In genomic region chr6:21383499-21384085, GRCh38 we compare ENCODE assay signal across 1 cellular context.
TF ChIP-seq lines count a peak whose summit lies in the region.

No MANE protein-coding gene starts in this region.

TF ChIP-seq in SK-N-SH, 30 proteins besides CTCF, POLR2A, EP300 and RAD21 (continued from another document):
- TF ChIP-seq, protein P1, sequence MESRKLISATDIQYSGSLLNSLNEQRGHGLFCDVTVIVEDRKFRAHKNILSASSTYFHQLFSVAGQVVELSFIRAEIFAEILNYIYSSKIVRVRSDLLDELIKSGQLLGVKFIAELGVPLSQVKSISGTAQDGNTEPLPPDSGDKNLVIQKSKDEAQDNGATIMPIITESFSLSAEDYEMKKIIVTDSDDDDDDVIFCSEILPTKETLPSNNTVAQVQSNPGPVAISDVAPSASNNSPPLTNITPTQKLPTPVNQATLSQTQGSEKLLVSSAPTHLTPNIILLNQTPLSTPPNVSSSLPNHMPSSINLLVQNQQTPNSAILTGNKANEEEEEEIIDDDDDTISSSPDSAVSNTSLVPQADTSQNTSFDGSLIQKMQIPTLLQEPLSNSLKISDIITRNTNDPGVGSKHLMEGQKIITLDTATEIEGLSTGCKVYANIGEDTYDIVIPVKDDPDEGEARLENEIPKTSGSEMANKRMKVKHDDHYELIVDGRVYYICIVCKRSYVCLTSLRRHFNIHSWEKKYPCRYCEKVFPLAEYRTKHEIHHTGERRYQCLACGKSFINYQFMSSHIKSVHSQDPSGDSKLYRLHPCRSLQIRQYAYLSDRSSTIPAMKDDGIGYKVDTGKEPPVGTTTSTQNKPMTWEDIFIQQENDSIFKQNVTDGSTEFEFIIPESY (IDR thresholded peaks at IDR 0.05; ENCODE audit: borderline replicate concordance, low read depth): no peak
- TF ChIP-seq, protein P2, sequence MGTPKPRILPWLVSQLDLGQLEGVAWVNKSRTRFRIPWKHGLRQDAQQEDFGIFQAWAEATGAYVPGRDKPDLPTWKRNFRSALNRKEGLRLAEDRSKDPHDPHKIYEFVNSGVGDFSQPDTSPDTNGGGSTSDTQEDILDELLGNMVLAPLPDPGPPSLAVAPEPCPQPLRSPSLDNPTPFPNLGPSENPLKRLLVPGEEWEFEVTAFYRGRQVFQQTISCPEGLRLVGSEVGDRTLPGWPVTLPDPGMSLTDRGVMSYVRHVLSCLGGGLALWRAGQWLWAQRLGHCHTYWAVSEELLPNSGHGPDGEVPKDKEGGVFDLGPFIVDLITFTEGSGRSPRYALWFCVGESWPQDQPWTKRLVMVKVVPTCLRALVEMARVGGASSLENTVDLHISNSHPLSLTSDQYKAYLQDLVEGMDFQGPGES (IDR thresholded peaks at IDR 0.05; ENCODE audit: low read depth, low read length): no peak
- TF ChIP-seq JUND (IDR thresholded peaks at IDR 0.05): no peak
- peak; percentile 50 for TF ChIP-seq MXI1 (IDR thresholded peaks at IDR 0.05; ENCODE audit: low read depth, low read length)
- TF ChIP-seq, protein P3, sequence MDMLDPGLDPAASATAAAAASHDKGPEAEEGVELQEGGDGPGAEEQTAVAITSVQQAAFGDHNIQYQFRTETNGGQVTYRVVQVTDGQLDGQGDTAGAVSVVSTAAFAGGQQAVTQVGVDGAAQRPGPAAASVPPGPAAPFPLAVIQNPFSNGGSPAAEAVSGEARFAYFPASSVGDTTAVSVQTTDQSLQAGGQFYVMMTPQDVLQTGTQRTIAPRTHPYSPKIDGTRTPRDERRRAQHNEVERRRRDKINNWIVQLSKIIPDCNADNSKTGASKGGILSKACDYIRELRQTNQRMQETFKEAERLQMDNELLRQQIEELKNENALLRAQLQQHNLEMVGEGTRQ (IDR thresholded peaks at IDR 0.05; ENCODE audit: borderline replicate concordance, low read depth, low read length): no peak
- no peak for TF ChIP-seq NRF1 (IDR thresholded peaks at IDR 0.05; ENCODE audit: low read depth, low read length)
- TF ChIP-seq, protein P4, sequence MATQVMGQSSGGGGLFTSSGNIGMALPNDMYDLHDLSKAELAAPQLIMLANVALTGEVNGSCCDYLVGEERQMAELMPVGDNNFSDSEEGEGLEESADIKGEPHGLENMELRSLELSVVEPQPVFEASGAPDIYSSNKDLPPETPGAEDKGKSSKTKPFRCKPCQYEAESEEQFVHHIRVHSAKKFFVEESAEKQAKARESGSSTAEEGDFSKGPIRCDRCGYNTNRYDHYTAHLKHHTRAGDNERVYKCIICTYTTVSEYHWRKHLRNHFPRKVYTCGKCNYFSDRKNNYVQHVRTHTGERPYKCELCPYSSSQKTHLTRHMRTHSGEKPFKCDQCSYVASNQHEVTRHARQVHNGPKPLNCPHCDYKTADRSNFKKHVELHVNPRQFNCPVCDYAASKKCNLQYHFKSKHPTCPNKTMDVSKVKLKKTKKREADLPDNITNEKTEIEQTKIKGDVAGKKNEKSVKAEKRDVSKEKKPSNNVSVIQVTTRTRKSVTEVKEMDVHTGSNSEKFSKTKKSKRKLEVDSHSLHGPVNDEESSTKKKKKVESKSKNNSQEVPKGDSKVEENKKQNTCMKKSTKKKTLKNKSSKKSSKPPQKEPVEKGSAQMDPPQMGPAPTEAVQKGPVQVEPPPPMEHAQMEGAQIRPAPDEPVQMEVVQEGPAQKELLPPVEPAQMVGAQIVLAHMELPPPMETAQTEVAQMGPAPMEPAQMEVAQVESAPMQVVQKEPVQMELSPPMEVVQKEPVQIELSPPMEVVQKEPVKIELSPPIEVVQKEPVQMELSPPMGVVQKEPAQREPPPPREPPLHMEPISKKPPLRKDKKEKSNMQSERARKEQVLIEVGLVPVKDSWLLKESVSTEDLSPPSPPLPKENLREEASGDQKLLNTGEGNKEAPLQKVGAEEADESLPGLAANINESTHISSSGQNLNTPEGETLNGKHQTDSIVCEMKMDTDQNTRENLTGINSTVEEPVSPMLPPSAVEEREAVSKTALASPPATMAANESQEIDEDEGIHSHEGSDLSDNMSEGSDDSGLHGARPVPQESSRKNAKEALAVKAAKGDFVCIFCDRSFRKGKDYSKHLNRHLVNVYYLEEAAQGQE (IDR thresholded peaks at IDR 0.05; ENCODE audit: low read depth, low read length): no peak
- peak; percentile 64 for TF ChIP-seq TCF12 (IDR thresholded peaks at IDR 0.05)
- peak; percentile 83 for TF ChIP-seq RCOR1 (IDR thresholded peaks at IDR 0.05; ENCODE audit: low read length)
- TF ChIP-seq SIN3A (IDR thresholded peaks at IDR 0.05; ENCODE audit: borderline replicate concordance, low read depth, low read length): no peak
- TF ChIP-seq GATA2 (CRISPR knock-in tag; IDR thresholded peaks at IDR 0.05): peak; percentile 73
- peak; percentile 60; the same call in 1 of the 2 replicates for TF ChIP-seq PBX3 (IDR thresholded peaks at IDR 0.05)
- TF ChIP-seq GABPA (IDR thresholded peaks at IDR 0.05; ENCODE audit: low read depth): no peak
- no peak for TF ChIP-seq NFIC (IDR thresholded peaks at IDR 0.05; ENCODE audit: borderline replicate concordance)
